ENCODE assay signal across 27 cellular contexts in genomic region chr16:35731341-35732040, GRCh38.
"Had no signal": no experiment of that assay in that cellular context is flagged by ENCODE, and none has a peak within 500 bp of the region (broad histone marks: within the 10 kb centered on the region; RNA-seq: fewer than 3 reads in every experiment).

No MANE protein-coding gene starts in this region.

- H3K36me3 Mint-ChIP-seq: activated naive CD4-positive, alpha-beta T cell treated with anti-CD3 and anti-CD28 coated beads, Interleukin-2, amount 50 U/mL, for 24 hours; activated naive CD8-positive, alpha-beta T cell treated with anti-CD3 and anti-CD28 coated beads for 36 hours had no signal

- H3K27me3 Mint-ChIP-seq: activated CD4-positive, alpha-beta memory T cell treated with anti-CD3 and anti-CD28 coated beads, Interleukin-2, amount 10 ng/mL, durations not matched to agents 7 days and 5 days; activated CD4-positive, alpha-beta T cell treated with anti-CD3 and anti-CD28 coated beads, Interleukin-2, amount 10 ng/mL, durations not matched to agents 7 days and 5 days; activated naive CD4-positive, alpha-beta T cell treated with anti-CD3 and anti-CD28 coated beads, Interleukin-2, amount 50 U/mL, for 24 hours; activated naive CD8-positive, alpha-beta T cell treated with anti-CD3 and anti-CD28 coated beads for 36 hours; activated naive CD8-positive, alpha-beta T cell treated with anti-CD3 and anti-CD28 coated beads, Interleukin-2, amount 50 U/mL, for 24 hours had no signal

- H3K4me3 ChIP-seq: adrenal gland, body of pancreas, gastrocnemius medialis, heart left ventricle had no signal

- DNase-seq: activated CD4-positive, alpha-beta memory T cell treated with anti-CD3 and anti-CD28 coated beads, Interleukin-2, amount 10 ng/mL, durations not matched to agents 7 days and 5 days; activated CD4-positive, alpha-beta T cell treated with anti-CD3 and anti-CD28 coated beads for 1 hour; activated CD4-positive, alpha-beta T cell treated with anti-CD3 and anti-CD28 coated beads for 4 hours; activated CD4-positive, alpha-beta T cell treated with anti-CD3 and anti-CD28 coated beads, Interleukin-2, amount 10 ng/mL, durations not matched to agents 7 days and 5 days; activated CD4-positive, alpha-beta T cell treated with anti-CD3 and anti-CD28 coated beads, Interleukin-2, amount 50 U/mL, for 4 hours; activated CD4-positive, CD25-positive, alpha-beta regulatory T cell; activated CD8-positive, alpha-beta memory T cell treated with anti-CD3 and anti-CD28 coated beads, Interleukin-2, amount 50 U/mL, for 4 hours; activated effector memory CD4-positive, alpha-beta T cell treated with anti-CD3 and anti-CD28 coated beads, Interleukin-2, amount 50 U/mL, for 16 hours; activated naive CD4-positive, alpha-beta T cell treated with anti-CD3 and anti-CD28 coated beads for 36 hours; activated naive CD8-positive, alpha-beta T cell treated with anti-CD3 and anti-CD28 coated beads for 36 hours; activated naive CD8-positive, alpha-beta T cell treated with anti-CD3 and anti-CD28 coated beads, Interleukin-2, amount 50 U/mL, for 24 hours; activated T-cell treated with anti-CD3 and anti-CD28 coated beads, Interleukin-2, amount 50 U/mL, for 1 hour; activated T-cell treated with anti-CD3 and anti-CD28 coated beads, Interleukin-2, amount 50 U/mL, for 48 hours; adrenal gland; amygdala; aorta; body of pancreas; effector CD8-positive, alpha-beta T cell; foreskin keratinocyte; gastrocnemius medialis; glutamatergic neuron; heart left ventricle; T-helper 2 cell had no signal

- ATAC-seq: activated naive CD8-positive, alpha-beta T cell treated with anti-CD3 and anti-CD28 coated beads, Interleukin-2, amount 50 U/mL, for 24 hours; body of pancreas; esophagus mucosa; foreskin keratinocyte; gastrocnemius medialis; heart left ventricle had no signal

- H3K4me3 Mint-ChIP-seq: activated CD4-positive, alpha-beta memory T cell treated with anti-CD3 and anti-CD28 coated beads, Interleukin-2, amount 10 ng/mL, durations not matched to agents 7 days and 5 days; activated CD4-positive, alpha-beta T cell treated with anti-CD3 and anti-CD28 coated beads, Interleukin-2, amount 10 ng/mL, durations not matched to agents 7 days and 5 days; activated naive CD4-positive, alpha-beta T cell treated with anti-CD3 and anti-CD28 coated beads for 36 hours; activated naive CD4-positive, alpha-beta T cell treated with anti-CD3 and anti-CD28 coated beads, Interleukin-2, amount 50 U/mL, for 24 hours; activated naive CD8-positive, alpha-beta T cell treated with anti-CD3 and anti-CD28 coated beads for 36 hours; activated naive CD8-positive, alpha-beta T cell treated with anti-CD3 and anti-CD28 coated beads, Interleukin-2, amount 50 U/mL, for 24 hours; activated T-helper 1 cell treated with anti-CD3 and anti-CD28 coated beads, Interleukin-12 subunit alpha, Interleukin-12 subunit beta, Interleukin-2, Interleukin-4 antibody, amounts not matched to agents 30 ng/mL and 10 ng/mL and 1 ng/mL, durations not matched to agents 14 hours and 24 hours and 36 hours had no signal

- H3K27ac ChIP-seq: adrenal gland, body of pancreas, foreskin keratinocyte, gastrocnemius medialis, heart left ventricle had no signal

- H3K27ac Mint-ChIP-seq: activated CD4-positive, alpha-beta memory T cell treated with anti-CD3 and anti-CD28 coated beads, Interleukin-2, amount 10 ng/mL, durations not matched to agents 7 days and 5 days; activated CD4-positive, alpha-beta T cell treated with anti-CD3 and anti-CD28 coated beads, Interleukin-2, amount 10 ng/mL, durations not matched to agents 7 days and 5 days; activated naive CD4-positive, alpha-beta T cell treated with anti-CD3 and anti-CD28 coated beads for 36 hours; activated naive CD4-positive, alpha-beta T cell treated with anti-CD3 and anti-CD28 coated beads, Interleukin-2, amount 50 U/mL, for 24 hours; activated naive CD8-positive, alpha-beta T cell treated with anti-CD3 and anti-CD28 coated beads for 36 hours; activated naive CD8-positive, alpha-beta T cell treated with anti-CD3 and anti-CD28 coated beads, Interleukin-2, amount 50 U/mL, for 24 hours; activated T-helper 1 cell treated with anti-CD3 and anti-CD28 coated beads, Interleukin-12 subunit alpha, Interleukin-12 subunit beta, Interleukin-2, Interleukin-4 antibody, amounts not matched to agents 30 ng/mL and 10 ng/mL and 1 ng/mL, durations not matched to agents 14 hours and 24 hours and 36 hours; activated T-helper 2 cell treated with anti-CD3 and anti-CD28 coated beads, Interferon-gamma antibody, Interleukin-2, Interleukin-4, amounts not matched to agents 10 μg/mL and 5 μg/mL and 100 μg/mL, durations not matched to agents 14 hours and 24 hours and 36 hours had no signal

- H3K4me1 Mint-ChIP-seq: activated CD4-positive, alpha-beta memory T cell treated with anti-CD3 and anti-CD28 coated beads, Interleukin-2, amount 10 ng/mL, durations not matched to agents 7 days and 5 days; activated CD4-positive, alpha-beta T cell treated with anti-CD3 and anti-CD28 coated beads, Interleukin-2, amount 10 ng/mL, durations not matched to agents 7 days and 5 days; activated naive CD4-positive, alpha-beta T cell treated with anti-CD3 and anti-CD28 coated beads, Interleukin-2, amount 50 U/mL, for 24 hours; activated naive CD8-positive, alpha-beta T cell treated with anti-CD3 and anti-CD28 coated beads for 36 hours; activated naive CD8-positive, alpha-beta T cell treated with anti-CD3 and anti-CD28 coated beads, Interleukin-2, amount 50 U/mL, for 24 hours had no signal
